8 cellular contexts compared by ENCODE assay signal in genomic region chr14:69615471-69616407, GRCh38. TPM values are rescaled to one million over a fixed set of nuclear protein-coding genes. Genes with fewer than 3 reads are reported as not detected.
DNase-seq lines count a peak whose midpoint lies in the region; ATAC-seq lines count a peak whose summit lies in the region.

No MANE protein-coding gene starts in this region.

- DNase-seq in activated naive CD4-positive, alpha-beta T cell treated with Interleukin-2 at 50 U/mL for 16 hours: peak; percentile 37
- no peak for DNase-seq in activated naive CD4-positive, alpha-beta T cell treated with anti-CD3 and anti-CD28 coated beads, Interleukin-2, amount 50 U/mL, for 16 hours
- DNase-seq in NCI-H2081 (lab: John Stamatoyannopoulos, UW) (peak; percentile 55 to 72), globus pallidus (ENCODE audit: low spot score) (peak; percentile 70), putamen (ENCODE audit: low spot score) (peak; percentile 54), HT-29 (ENCODE audit: low spot score) (no peak)
- DNase-seq in activated effector memory CD4-positive, alpha-beta T cell treated with Interleukin-2 at 50 U/mL for 16 hours: peak; percentile 30

- ATAC-seq in HG02759 (IDR thresholded peaks at IDR 0.05; ENCODE audit: unreplicated experiment): peak; percentile 46

RNA-seq across cellular contexts. Expression of gene SUSD6, which starts 4.3 kb away (rescaled TPM):
- 6.1 and 10.9 TPM in 2 replicates for total RNA-seq in HT-29 (2014; rRNA removed; shearing (Covaris generic))

RNA-seq across cellular contexts. Expression of gene CCDC177, which starts 41.1 kb away (rescaled TPM):
- not detected in 2 replicates for total RNA-seq in HT-29 (2014; rRNA removed; shearing (Covaris generic))

Comparison
In these comparisons a context has a peak if more than half of its experiments do, and no peak if none do; other contexts are left out.
1. DNase-seq: peak in activated naive CD4-positive, alpha-beta T cell treated with Interleukin-2 at 50 U/mL for 16 hours (single experiment), NCI-H2081 (2 of 2), activated effector memory CD4-positive, alpha-beta T cell treated with Interleukin-2 at 50 U/mL for 16 hours (single experiment), globus pallidus (single experiment) and putamen (single experiment); none in activated naive CD4-positive, alpha-beta T cell treated with anti-CD3 and anti-CD28 coated beads, Interleukin-2, amount 50 U/mL, for 16 hours (single experiment) and HT-29 (single experiment).